In the genomic region with DNA sequence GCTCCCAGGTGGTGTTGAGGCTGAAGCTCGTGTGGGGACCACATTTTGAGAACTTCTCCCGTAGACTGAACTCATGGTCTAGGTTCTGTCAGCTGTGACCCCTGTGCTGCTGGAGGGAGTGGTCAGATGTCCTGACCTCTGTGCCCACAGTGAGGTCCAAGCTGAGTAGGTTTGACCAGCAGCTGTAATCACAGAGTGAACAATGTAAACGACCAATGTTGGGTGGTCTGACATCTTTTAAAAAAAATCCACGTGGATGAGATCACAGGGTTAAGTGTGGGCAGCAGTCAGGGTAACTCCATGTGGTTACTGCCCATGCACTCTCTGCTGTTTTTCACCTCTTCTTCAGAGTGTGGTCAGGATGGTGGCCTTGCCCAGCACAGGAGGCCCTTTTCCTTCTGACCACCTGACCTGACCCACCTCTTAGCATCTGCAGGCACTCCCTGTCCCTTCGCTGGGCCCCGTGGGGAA, we compare ENCODE assay signal across 16 cellular contexts.
DNase-seq lines count a peak whose midpoint lies in the region; ATAC-seq, FAIRE-seq and TF ChIP-seq lines count a peak whose summit lies in the region.
"Had no signal": no experiment of that assay in that cellular context is flagged by ENCODE, and none has a peak within 500 bp of the region (broad histone marks: within the 10 kb centered on the region; RNA-seq: fewer than 3 reads in every experiment).

No MANE protein-coding gene starts in this region.

- no peak overlapping the region for H3K56ac ChIP-seq in H1 (replicated peaks; ENCODE audit: insufficient read length, low read depth, low read length)

- H3K9me3 ChIP-seq in H1 (ENCODE audit: insufficient read depth in 2 of 2, low read depth in 1 of 2, low read length in 1 of 2) (no peaks in the 10 kb centered on the region), transverse colon (no peaks in the 10 kb centered on the region)

- POLR2A ChIA-PET in H1 (lab: Charles Lee; ENCODE audit: partially characterized antibody): no interaction called here
- POLR2A ChIA-PET in activated CD4-positive, alpha-beta T cell treated with anti-CD3 and anti-CD28 coated beads for 36 hours (lab: Charles Lee): no interaction called here

- in situ Hi-C loops in transverse colon (cut with MboI; ENCODE audit: low pct_ligation_motif_present in 1 of 4, low pct_unique_long_range_greater_than_20kb in 1 of 4, low sequenced_read_pairs in 3 of 4): no loop called here

- 0 out of 2 replicates have a peak overlapping the region, but pooled peaks have one; percentile 1 for H2BK12ac ChIP-seq in H1 (ENCODE audit: low read depth, low read length)

- no peak overlapping the region for H3K4me3 Mint-ChIP-seq in activated CD4-positive, alpha-beta T cell treated with anti-CD3 and anti-CD28 coated beads for 36 hours
- H3K4me3 Mint-ChIP-seq: IgD-negative memory B cell had no signal

- H3K79me2 ChIP-seq in H1 (ENCODE audit: control insufficient read depth in 1 of 2, insufficient read depth in 2 of 2, low read length in 2 of 2): no peaks in the 10 kb centered on the region

- no peaks in the 10 kb centered on the region for H4K20me1 ChIP-seq in H1 (replicated peaks in 1 of 2; ENCODE audit: control insufficient read depth in 1 of 2, insufficient read depth in 2 of 2, low read length in 2 of 2)

- H3K4me2 ChIP-seq in H1 (ENCODE audit: insufficient read depth in 1 of 2, low read depth in 2 of 2, low read length in 2 of 2): no peak overlapping the region

- H3K23me2 ChIP-seq in H1 (ENCODE audit: low read depth, low read length): no peaks in the 10 kb centered on the region

- H4K5ac ChIP-seq in H1 (ENCODE audit: insufficient read length, low read depth, low read length): no peak overlapping the region

- no peak for ATAC-seq in activated CD4-positive, alpha-beta T cell treated with anti-CD3 and anti-CD28 coated beads for 36 hours
- ATAC-seq: HCT116, Panc1, SK-N-SH treated with all-trans-retinoic acid at 6 μM for 48 hours had no signal

- TF ChIP-seq POLR2A in H1 (IDR thresholded peaks at IDR 0.05; ENCODE audit: control extremely low read depth in 1 of 2, low read depth in 2 of 2, low read length in 2 of 2) (no peak), transverse colon (IDR thresholded peaks at IDR 0.05) (no peak)

- no peak for TF ChIP-seq CTCF in H1 (IDR thresholded peaks at IDR 0.05; ENCODE audit: control extremely low read depth in 1 of 3, insufficient read depth in 1 of 3, low read depth in 1 of 3, low read length in 3 of 3)
- no peak for TF ChIP-seq CTCF in transverse colon (IDR thresholded peaks at IDR 0.05)

- no peak overlapping the region for H2BK20ac ChIP-seq in H1 (ENCODE audit: low read length)

- H3K14ac ChIP-seq in H1 (ENCODE audit: insufficient read length): no peak overlapping the region

- no peaks in the 10 kb centered on the region for H3K27me3 Mint-ChIP-seq in activated CD4-positive, alpha-beta T cell treated with anti-CD3 and anti-CD28 coated beads for 36 hours
- H3K27me3 Mint-ChIP-seq: IgD-negative memory B cell had no signal

- H4K91ac ChIP-seq in H1 (replicated peaks; ENCODE audit: insufficient read length, low read length): no peak overlapping the region

- no peak overlapping the region for H4K8ac ChIP-seq in H1 (ENCODE audit: extremely low read depth, insufficient read depth, low read length)

- no peak for TF ChIP-seq RAD21 in H1 (IDR thresholded peaks at IDR 0.05 in 1 of 2, conservative IDR thresholded peaks at IDR 0.05 in 1 of 2; ENCODE audit: low read depth in 2 of 2, low read length in 2 of 2)

- H3K4me1 Mint-ChIP-seq in activated CD4-positive, alpha-beta T cell treated with anti-CD3 and anti-CD28 coated beads for 36 hours: peaks cover 33% of the 10 kb centered on the region

- no peaks in the 10 kb centered on the region for H3K9me3 Mint-ChIP-seq in activated CD4-positive, alpha-beta T cell treated with anti-CD3 and anti-CD28 coated beads for 36 hours (ENCODE audit: low read depth)
- H3K9me3 Mint-ChIP-seq: IgD-negative memory B cell had no signal

- TF ChIP-seq EP300 in H1 (IDR thresholded peaks at IDR 0.05; ENCODE audit: borderline replicate concordance in 1 of 2, low read depth in 2 of 2, low read length in 2 of 2): no peak
- no peak for TF ChIP-seq EP300 in transverse colon (IDR thresholded peaks at IDR 0.05; ENCODE audit: low read depth)

- no peak overlapping the region for H3K23ac ChIP-seq in H1 (ENCODE audit: insufficient read length)

- CTCF ChIA-PET in H1 (lab: Charles Lee; ENCODE audit: partially characterized antibody): interaction anchor here (0.8 to 2.5 kb wide), 4 partner anchors 10 to 18 kb away, joined by 3 to 21 read pairs (median 4); no protein-coding TSS in a partner anchor
- CTCF ChIA-PET in activated CD4-positive, alpha-beta T cell treated with anti-CD3 and anti-CD28 coated beads for 36 hours (lab: Charles Lee): interaction anchor here (0.6 kb wide), 1 partner anchor 679 kb away, joined by 3 read pairs; no protein-coding TSS in a partner anchor

- H3K18ac ChIP-seq in H1 (ENCODE audit: extremely low read depth, low read length): no peak overlapping the region

- H2BK15ac ChIP-seq in H1 (ENCODE audit: low read length): no peak overlapping the region

- H2BK120ac ChIP-seq in H1 (replicated peaks; ENCODE audit: low read depth, low read length): no peak overlapping the region

- H3K9ac ChIP-seq in H1 (replicated peaks in 1 of 4; ENCODE audit: extremely low read depth in 1 of 4, low read depth in 3 of 4, low read length in 3 of 4): no peak overlapping the region

- WGBS in H1 (ENCODE audit: extremely low coverage in 1 of 2, insufficient coverage in 1 of 2, insufficient read length in 1 of 2, insufficient replicate concordance in 2 of 2, low coverage in 1 of 2, low lambda C conversion rate in 2 of 2, missing lambda C conversion rate in 1 of 2), 2 experiments: 86% methylated on average over 6 of the region's 6 CpGs; no CpG with 5 or more reads in 1 of the 2 experiments
- WGBS in transverse colon (ENCODE audit: low coverage in 1 of 2), 2 donors: 80% methylated on average over 3 to 6 of the region's 6 CpGs

- peaks cover 21% of the 10 kb centered on the region for H3K36me3 Mint-ChIP-seq in activated CD4-positive, alpha-beta T cell treated with anti-CD3 and anti-CD28 coated beads for 36 hours (ENCODE audit: low read depth)

- H2AFZ ChIP-seq in H1 (ENCODE audit: low read length): no peak overlapping the region

- no peak overlapping the region for H2BK5ac ChIP-seq in H1 (ENCODE audit: low read depth, low read length)

- no peak overlapping the region for H3K4me3 ChIP-seq in H1 (ENCODE audit: extremely low read depth in 1 of 4, insufficient read depth in 2 of 4, low read depth in 3 of 4, low read length in 4 of 4)
- H3K4me3 ChIP-seq in transverse colon: no peak overlapping the region

- H3K4ac ChIP-seq in H1 (replicated peaks; ENCODE audit: insufficient read length, low read depth, low read length): no peak overlapping the region

- FAIRE-seq in H1 (lab: Jason Lieb, UNC): no peak
- FAIRE-seq: GM18507 had no signal

- H3K4me1 ChIP-seq in H1 (replicated peaks in 1 of 4; ENCODE audit: control insufficient read depth in 3 of 4, insufficient read depth in 4 of 4, low read length in 3 of 4): peaks cover 0 to 3% (median under 1%) of the 10 kb centered on the region in 4 experiments; a peak in 1 of 7 replicates
- peaks cover 23 to 80% (median 54%) of the 10 kb centered on the region in 4 donors for H3K4me1 ChIP-seq in transverse colon

- no peak overlapping the region for H2AK5ac ChIP-seq in H1 (ENCODE audit: low read depth, low read length)

- intact Hi-C loops in transverse colon (cut with DNase I; ENCODE audit: low total_unique reads): no loop called here
- intact Hi-C loops in activated CD4-positive, alpha-beta T cell treated with anti-CD3 and anti-CD28 coated beads for 36 hours (cut with DNase I, micrococcal nuclease): no loop called here

- DNase-seq in LHCN-M2 (ENCODE audit: low read depth) (peak; percentile 83), H1 (ENCODE audit: low read depth in 1 of 2, low spot score in 2 of 2) (no peak), myocyte (ENCODE audit: low read depth) (peak; percentile 51), transverse colon (no peak), NCI-H2107 (lab: John Stamatoyannopoulos, UW) (no peak), mucosa of gallbladder (ENCODE audit: low spot score) (no peak), amygdala (lab: John Stamatoyannopoulos, UW) (no peak)
- no peak for DNase-seq in activated CD4-positive, alpha-beta T cell treated with anti-CD3 and anti-CD28 coated beads for 36 hours
- DNase-seq: NCI-H146, NCI-H2081 treated with DMSO at 0.1 percent for 48 hours, SHP77 had no signal

- H3K27ac ChIP-seq in H1 (ENCODE audit: low read depth, low read length) (no peak overlapping the region), transverse colon (peak overlapping the region; percentile 85 to 93 (median 88))

- H3K27ac Mint-ChIP-seq in activated CD4-positive, alpha-beta T cell treated with anti-CD3 and anti-CD28 coated beads for 36 hours: no peak overlapping the region
- H3K27ac Mint-ChIP-seq: IgD-negative memory B cell had no signal

- peaks cover 0 to 2% (median 0%) of the 10 kb centered on the region in 4 experiments; a peak in 4 of 8 replicates for H3K36me3 ChIP-seq in H1 (ENCODE audit: control insufficient read depth in 2 of 4, insufficient read depth in 4 of 4, low read length in 3 of 4)
- no peaks in the 10 kb centered on the region for H3K36me3 ChIP-seq in transverse colon

- H3K79me1 ChIP-seq in H1 (ENCODE audit: low read depth, low read length): no peaks in the 10 kb centered on the region; the same call in none of the 2 replicates

- H3K27me3 ChIP-seq in H1 (replicated peaks in 1 of 4; ENCODE audit: control insufficient read depth in 3 of 4, extremely low read depth in 1 of 4, insufficient read depth in 3 of 4, low read length in 3 of 4): no peaks in the 10 kb centered on the region
- no peaks in the 10 kb centered on the region for H3K27me3 ChIP-seq in transverse colon

TF ChIP-seq in H1, 55 proteins besides CTCF, POLR2A, EP300 and RAD21:
- no peak for TF ChIP-seq JUND (IDR thresholded peaks at IDR 0.05; ENCODE audit: low read length)
- TF ChIP-seq, protein P1, sequence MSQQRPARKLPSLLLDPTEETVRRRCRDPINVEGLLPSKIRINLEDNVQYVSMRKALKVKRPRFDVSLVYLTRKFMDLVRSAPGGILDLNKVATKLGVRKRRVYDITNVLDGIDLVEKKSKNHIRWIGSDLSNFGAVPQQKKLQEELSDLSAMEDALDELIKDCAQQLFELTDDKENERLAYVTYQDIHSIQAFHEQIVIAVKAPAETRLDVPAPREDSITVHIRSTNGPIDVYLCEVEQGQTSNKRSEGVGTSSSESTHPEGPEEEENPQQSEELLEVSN (IDR thresholded peaks at IDR 0.05): no peak
- TF ChIP-seq TBP (IDR thresholded peaks at IDR 0.05; ENCODE audit: low read depth, low read length): no peak
- no peak for TF ChIP-seq RXRA (IDR thresholded peaks at IDR 0.05; ENCODE audit: insufficient read depth, low read depth, low read length)
- TF ChIP-seq MAFK (IDR thresholded peaks at IDR 0.05; ENCODE audit: low read depth, low read length): no peak

Comparison
In these comparisons a context has a peak if more than half of its experiments do, and no peak if none do; other contexts are left out.
1. DNase-seq: peak in LHCN-M2 (single experiment) and myocyte (single experiment); none in H1 (0 of 2), transverse colon (single experiment), NCI-H2107 (single experiment), mucosa of gallbladder (single experiment), activated CD4-positive, alpha-beta T cell treated with anti-CD3 and anti-CD28 coated beads for 36 hours (single experiment) and amygdala (0 of 56).